ENCODE assay signal across 31 cellular contexts in the genomic region with DNA sequence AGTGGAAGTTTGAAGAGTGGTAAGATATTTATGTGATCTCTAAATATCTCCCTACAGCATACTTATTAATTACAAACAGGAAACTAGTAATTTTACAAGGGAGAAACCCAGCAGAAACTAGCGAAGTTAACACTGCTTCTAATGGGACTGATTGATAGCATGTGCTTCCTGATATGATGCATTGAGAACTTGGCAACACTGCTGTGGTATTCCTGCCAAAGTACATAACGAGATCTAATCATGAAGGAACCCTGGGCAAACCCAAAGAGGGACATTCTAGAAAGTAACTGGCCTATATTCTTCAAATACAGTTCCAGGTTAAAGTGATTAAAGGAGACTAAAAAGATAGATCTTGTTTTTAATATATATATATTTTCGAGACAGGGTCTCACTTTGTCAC. TPM values are rescaled to one million over a fixed set of nuclear protein-coding genes. Genes with fewer than 3 reads are reported as not detected.
DNase-seq lines count a peak whose midpoint lies in the region; ATAC-seq, FAIRE-seq and TF ChIP-seq lines count a peak whose summit lies in the region.
"Had no signal": no experiment of that assay in that cellular context is flagged by ENCODE, and none has a peak within 500 bp of the region (broad histone marks: within the 10 kb centered on the region; RNA-seq: fewer than 3 reads in every experiment).

No MANE protein-coding gene starts in this region.

- H3K4me1 ChIP-seq in astrocyte (ENCODE audit: insufficient read depth, low read length) (no peaks in the 10 kb centered on the region), stomach (peaks cover 0 to 12% (median 0%) of the 10 kb centered on the region in 4 donors), H9 (ENCODE audit: insufficient read depth, low read length) (no peaks in the 10 kb centered on the region)
- H3K4me1 ChIP-seq: parathyroid adenoma, sigmoid colon had no signal

- H3K9me3 ChIP-seq in astrocyte (ENCODE audit: insufficient read depth, low read depth, low read length) (no peaks in the 10 kb centered on the region), stomach (no peaks in the 10 kb centered on the region), H9 (ENCODE audit: control insufficient read depth, low read depth, low read length) (no peaks in the 10 kb centered on the region)
- H3K9me3 ChIP-seq: heart left ventricle, sigmoid colon had no signal

- FAIRE-seq in astrocyte (lab: Jason Lieb, UNC) = peak; percentile 92

- H3K4me1 Mint-ChIP-seq in astrocyte (ENCODE audit: low read depth, unreplicated experiment) (no peaks in the 10 kb centered on the region), H9 (no peaks in the 10 kb centered on the region)

- no peak overlapping the region for H3K14ac ChIP-seq in H9 (ENCODE audit: insufficient read depth, low read length)

- H3K27me3 Mint-ChIP-seq in astrocyte (ENCODE audit: low read depth, unreplicated experiment) (no peaks in the 10 kb centered on the region), H9 (ENCODE audit: low read depth) (no peaks in the 10 kb centered on the region)
- H3K27me3 Mint-ChIP-seq: activated naive CD8-positive, alpha-beta T cell treated with anti-CD3 and anti-CD28 coated beads for 36 hours; central memory CD8-positive, alpha-beta T cell; stimulated activated memory B cell treated with anti-CD40 and anti-IgM and Interleukin-4, amounts not matched to agents 10 μg/mL and 1 μg/mL and 100 μg/mL, for 72 hours had no signal

- H3K9me3 Mint-ChIP-seq in astrocyte (ENCODE audit: unreplicated experiment) (no peaks in the 10 kb centered on the region), H9 (peaks cover 52 to 56% of the 10 kb centered on the region in 2 experiments)
- H3K9me3 Mint-ChIP-seq: activated naive CD8-positive, alpha-beta T cell treated with anti-CD3 and anti-CD28 coated beads for 36 hours; CD8-positive, alpha-beta T cell; central memory CD8-positive, alpha-beta T cell; stimulated activated memory B cell treated with anti-CD40 and anti-IgM and Interleukin-4, amounts not matched to agents 10 μg/mL and 1 μg/mL and 100 μg/mL, for 72 hours had no signal

- DNase-seq in NCI-H82 (lab: John Stamatoyannopoulos, UW) (peak; percentile 3), NCI-H82 treated with DMSO at 0.1 percent for 48 hours (lab: John Stamatoyannopoulos, UW; ENCODE audit: unreplicated experiment) (no peak), astrocyte (ENCODE audit: low read depth) (no peak), fibroblast of the aortic adventitia (ENCODE audit: low read depth) (peak; percentile 37), stomach (peak; percentile 77), H9 (no peak)
- no peak for DNase-seq in central memory CD4-positive, alpha-beta T cell
- DNase-seq: activated CD4-positive, alpha-beta T cell treated with anti-CD3 and anti-CD28 coated beads for 48 hours; activated effector memory CD4-positive, alpha-beta T cell treated with anti-CD3 and anti-CD28 coated beads, Interleukin-2, amount 50 U/mL, for 16 hours; activated naive CD8-positive, alpha-beta T cell treated with anti-CD3 and anti-CD28 coated beads for 36 hours; activated T-cell treated with anti-CD3 and anti-CD28 coated beads, Interleukin-2, amount 50 U/mL, for 1 hour; AML-193; aorta; CD8-positive, alpha-beta T cell; dorsolateral prefrontal cortex; heart left ventricle; kidney glomerular epithelial cell; NCI-H1436; NCI-H2107; NCI-H446 treated with DMSO at 0.1 percent for 48 hours; PC-9; sigmoid colon; stimulated activated CD4-positive, alpha-beta T cell treated with anti-CD3 and anti-CD28 coated beads, Interleukin-4, amount 100 ng/mL, for 4 hours; WERI-Rb-1 had no signal

- no peak overlapping the region for H2AK5ac ChIP-seq in H9 (ENCODE audit: insufficient read length, low read length)

- WGBS in stomach, 5 donors = 14 to 31% (median 18%) methylated on average over 3 of the region's 3 CpGs
- WGBS in H9 (ENCODE audit: extremely low coverage, insufficient read length, low lambda C conversion rate) = no CpG with 5 or more reads among the region's 3 CpGs

- H3K27ac ChIP-seq in astrocyte (ENCODE audit: low read depth, low read length) = no peak overlapping the region
- H3K27ac ChIP-seq in stomach = no peak overlapping the region
- no peak overlapping the region for H3K27ac ChIP-seq in H9 (ENCODE audit: insufficient read length, low read depth, low read length)
- H3K27ac ChIP-seq: dorsolateral prefrontal cortex, heart left ventricle, parathyroid adenoma, PC-9, sigmoid colon, WERI-Rb-1 had no signal

- H2BK15ac ChIP-seq in H9 (ENCODE audit: low read depth, low read length) = no peak overlapping the region

- TF ChIP-seq POLR2A in stomach (IDR thresholded peaks at IDR 0.05) = no peak

- H3K36me3 Mint-ChIP-seq in astrocyte (ENCODE audit: low read depth, unreplicated experiment) (no peaks in the 10 kb centered on the region), H9 (ENCODE audit: insufficient read depth in 1 of 3, low read depth in 3 of 3) (peaks cover 0 to 7% (median 4%) of the 10 kb centered on the region in 3 experiments; a peak in 4 of 7 replicates)
- H3K36me3 Mint-ChIP-seq: stimulated activated memory B cell treated with anti-CD40 and anti-IgM and Interleukin-4, amounts not matched to agents 10 μg/mL and 1 μg/mL and 100 μg/mL, for 72 hours had no signal

- H3K27me3 ChIP-seq in astrocyte (ENCODE audit: insufficient read depth, low read length) (no peaks in the 10 kb centered on the region), stomach (no peaks in the 10 kb centered on the region), H9 (ENCODE audit: insufficient read depth, low read length) (no peaks in the 10 kb centered on the region)
- H3K27me3 ChIP-seq: sigmoid colon had no signal

- H3K79me2 ChIP-seq in astrocyte (ENCODE audit: insufficient read depth, low read length) = no peaks in the 10 kb centered on the region
- H3K79me2 ChIP-seq in H9 (ENCODE audit: insufficient read depth, low read length) = no peaks in the 10 kb centered on the region
- H3K79me2 ChIP-seq: parathyroid adenoma had no signal

- no peak overlapping the region for H3K18ac ChIP-seq in H9 (ENCODE audit: insufficient read length, low read depth, low read length)

- no peak overlapping the region for H2BK12ac ChIP-seq in H9 (ENCODE audit: insufficient read length, low read depth, low read length)

- no peaks in the 10 kb centered on the region for H3K79me1 ChIP-seq in H9 (ENCODE audit: insufficient read depth, low read depth, low read length, poor library complexity, severe bottlenecking)

- H3K9ac ChIP-seq in astrocyte (ENCODE audit: low read length) (no peak overlapping the region), H9 (ENCODE audit: extremely low read depth, insufficient read length, low read length) (no peak overlapping the region)
- H3K9ac ChIP-seq: parathyroid adenoma had no signal

- H4K91ac ChIP-seq in H9 (ENCODE audit: insufficient read length, low read depth, low read length) = no peak overlapping the region

- no peak overlapping the region for H4K8ac ChIP-seq in H9 (replicated peaks; ENCODE audit: insufficient read length, low read depth, low read length)

- no peak overlapping the region for H4K5ac ChIP-seq in H9 (ENCODE audit: insufficient read length, low read depth, low read length)

- no peak overlapping the region for H2BK20ac ChIP-seq in H9 (ENCODE audit: low read depth, low read length, poor library complexity, severe bottlenecking)

- ATAC-seq in HG02885 (IDR thresholded peaks at IDR 0.05; ENCODE audit: poor library complexity, unreplicated experiment) = no peak
- ATAC-seq: CD8-positive, alpha-beta T cell; heart left ventricle; Right ventricle myocardium inferior; stimulated activated memory B cell treated with anti-CD40 and anti-IgM and Interleukin-4, amounts not matched to agents 10 μg/mL and 1 μg/mL and 100 μg/mL, for 72 hours had no signal

- H2BK120ac ChIP-seq in H9 (ENCODE audit: low read depth, low read length, poor library complexity, severe bottlenecking) = no peak overlapping the region

- H4K20me1 ChIP-seq in astrocyte (ENCODE audit: insufficient read depth, low read length) (no peaks in the 10 kb centered on the region), H9 (ENCODE audit: control insufficient read depth, insufficient read depth, insufficient read length) (no peaks in the 10 kb centered on the region)

- H3K27ac Mint-ChIP-seq in astrocyte (ENCODE audit: unreplicated experiment) (no peak overlapping the region), H9 (no peak overlapping the region)
- H3K27ac Mint-ChIP-seq: activated naive CD8-positive, alpha-beta T cell treated with anti-CD3 and anti-CD28 coated beads for 36 hours; CD8-positive, alpha-beta T cell; stimulated activated memory B cell treated with anti-CD40 and anti-IgM and Interleukin-4, amounts not matched to agents 10 μg/mL and 1 μg/mL and 100 μg/mL, for 72 hours had no signal

- no peaks in the 10 kb centered on the region for H3K23me2 ChIP-seq in H9 (ENCODE audit: insufficient read length, low read depth, low read length, poor library complexity, severe bottlenecking)

- no peak overlapping the region for H3K23ac ChIP-seq in H9 (ENCODE audit: insufficient read length, low read depth, low read length)

- no peak for TF ChIP-seq EP300 in stomach (IDR thresholded peaks at IDR 0.05)

- H2AFZ ChIP-seq in astrocyte (ENCODE audit: low read depth, low read length) (no peak overlapping the region), H9 (ENCODE audit: low read length) (no peak overlapping the region)
- H2AFZ ChIP-seq: parathyroid adenoma, PC-9 had no signal

- no peak for TF ChIP-seq CTCF in astrocyte (IDR thresholded peaks at IDR 0.05; ENCODE audit: insufficient read depth, low read depth, low read length)
- TF ChIP-seq CTCF in fibroblast of the aortic adventitia (IDR thresholded peaks at IDR 0.05; ENCODE audit: insufficient read depth, low read length) = no peak
- TF ChIP-seq CTCF in stomach (IDR thresholded peaks at IDR 0.05) = no peak
- TF ChIP-seq CTCF in H9 (conservative IDR thresholded peaks at IDR 0.05) = no peak

- H3T11ph ChIP-seq in H9 (ENCODE audit: low read length) = no peak overlapping the region

- H3K4me3 Mint-ChIP-seq in astrocyte (ENCODE audit: unreplicated experiment) (no peak overlapping the region), H9 (no peak overlapping the region)
- H3K4me3 Mint-ChIP-seq: activated naive CD8-positive, alpha-beta T cell treated with anti-CD3 and anti-CD28 coated beads for 36 hours; CD8-positive, alpha-beta T cell; central memory CD8-positive, alpha-beta T cell; stimulated activated memory B cell treated with anti-CD40 and anti-IgM and Interleukin-4, amounts not matched to agents 10 μg/mL and 1 μg/mL and 100 μg/mL, for 72 hours had no signal

- no peak overlapping the region for H2BK5ac ChIP-seq in H9 (ENCODE audit: insufficient read length, low read length)

- H3K4me2 ChIP-seq in astrocyte (ENCODE audit: low read length) (no peak overlapping the region), H9 (ENCODE audit: insufficient read depth, insufficient read length, low read length) (no peak overlapping the region)
- H3K4me2 ChIP-seq: PC-9 had no signal

- H3K4me3 ChIP-seq in astrocyte (ENCODE audit: insufficient read depth, low read depth, low read length) (no peak overlapping the region), fibroblast of the aortic adventitia (ENCODE audit: low read depth, low read length) (no peak overlapping the region), stomach (no peak overlapping the region)
- H3K4me3 ChIP-seq: dorsolateral prefrontal cortex, heart left ventricle, PC-9, sigmoid colon had no signal

- no peaks in the 10 kb centered on the region for H3K36me3 ChIP-seq in astrocyte (ENCODE audit: insufficient read depth, low read length)
- H3K36me3 ChIP-seq in stomach = no peaks in the 10 kb centered on the region
- H3K36me3 ChIP-seq: heart left ventricle, sigmoid colon, WERI-Rb-1 had no signal

- H3K4ac ChIP-seq in H9 (ENCODE audit: low read depth, low read length) = no peak overlapping the region

- H3K56ac ChIP-seq in H9 (ENCODE audit: insufficient read length, low read depth, low read length) = no peak overlapping the region

- intact Hi-C loops in stomach (cut with DNase I; ENCODE audit: low total_unique reads) = no loop called here

RNA-seq across cellular contexts. Expression of gene GPR34, which starts 4.6 kb away (rescaled TPM):
- total RNA-seq in astrocyte = not detected in 2 replicates
- not detected in 2 replicates for total RNA-seq in fibroblast of the aortic adventitia (ENCODE audit: low replicate concordance)
- total RNA-seq in stomach = 10 to 100 TPM in 2 of 5 donors, 1 to 10 TPM in 1, under 1 TPM in 1, not detected in 1; 0.45 to 10.1 (median 7.6) TPM
- polyA plus RNA-seq in stomach = 1 to 10 TPM; 1.5 to 7.5 (median 6.2) TPM
- total RNA-seq in H9 (2021) = not detected in 2 replicates
- total RNA-seq: A172, PC-9 had no signal
- polyA plus RNA-seq: neural cell had no signal

RNA-seq across cellular contexts. Expression of gene GPR82, which starts 39.8 kb away (rescaled TPM):
- total RNA-seq in astrocyte (not detected in 2 replicates), fibroblast of the aortic adventitia (ENCODE audit: low replicate concordance) (under 0.01 TPM in 1 of 2 replicates, not detected in the other), stomach (under 1 TPM in 3 of 5 donors, not detected in 2; under 0.01 to 0.37 (median 0.29) TPM), H9 (2021) (not detected in 2 replicates)
- under 1 TPM in 2 of 3 donors, not detected in 1; 0.18 to 0.25 TPM for polyA plus RNA-seq in stomach
- total RNA-seq: A172; CD8-positive, alpha-beta T cell; PC-9 had no signal
- polyA plus RNA-seq: neural cell had no signal

Comparison
In these comparisons a context has a peak if more than half of its experiments do, and no peak if none do; other contexts are left out.
1. DNase-seq: peak in NCI-H82 (single experiment), fibroblast of the aortic adventitia (single experiment) and stomach (single experiment); none in NCI-H82 treated with DMSO at 0.1 percent for 48 hours (single experiment), astrocyte (single experiment), H9 (single experiment) and central memory CD4-positive, alpha-beta T cell (single experiment).